In the genomic region with DNA sequence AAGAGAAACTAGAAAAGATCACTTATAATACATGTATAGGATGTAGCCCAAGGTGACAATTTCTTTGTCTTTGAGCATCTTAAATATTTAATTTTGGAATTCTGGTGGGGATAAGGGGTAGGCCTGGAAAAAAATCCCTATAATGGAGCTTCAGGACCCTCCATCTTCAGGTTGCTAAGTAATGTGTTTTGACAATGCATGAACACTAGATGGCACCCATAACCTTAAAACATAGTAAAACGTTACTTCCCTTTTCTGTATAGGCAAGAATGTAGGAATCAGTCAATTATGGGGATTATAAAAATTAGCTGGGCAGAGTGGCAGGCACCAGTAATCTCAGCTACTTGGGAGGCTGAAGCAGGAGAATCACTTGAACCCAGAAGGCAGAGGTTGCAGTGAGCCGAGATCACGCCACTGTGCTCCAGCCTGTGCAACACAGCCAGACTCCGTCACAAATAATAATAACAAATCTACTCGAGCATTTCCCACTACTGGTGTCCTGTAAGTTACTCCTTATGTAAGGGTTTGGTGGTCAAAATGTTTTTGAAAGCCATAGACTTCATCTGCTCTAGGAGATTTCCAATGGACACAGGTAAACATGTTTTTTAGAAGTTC, we compare ENCODE assay signal across 8 cellular contexts.
DNase-seq lines count a peak whose midpoint lies in the region; ATAC-seq, FAIRE-seq and TF ChIP-seq lines count a peak whose summit lies in the region.

No MANE protein-coding gene starts in this region.

- H3K9me3 ChIP-seq in heart right ventricle: no peaks in the 10 kb centered on the region
- no peaks in the 10 kb centered on the region for H3K9me3 ChIP-seq in adrenal gland (replicated peaks in 1 of 3)
- no peaks in the 10 kb centered on the region for H3K9me3 ChIP-seq in kidney (ENCODE audit: control insufficient read depth in 1 of 2, low read length in 2 of 2)
- no peaks in the 10 kb centered on the region for H3K9me3 ChIP-seq in upper lobe of left lung

- H3K27ac ChIP-seq in heart right ventricle (no peak overlapping the region), adrenal gland (no peak overlapping the region), kidney (ENCODE audit: low read depth in 2 of 2, low read length in 2 of 2) (no peak overlapping the region), upper lobe of left lung (no peak overlapping the region)

- TF ChIP-seq CTCF in heart right ventricle (IDR thresholded peaks at IDR 0.05) (peak in 7 of 9 donors; percentile 45 to 63 (median 58)), adrenal gland (IDR thresholded peaks at IDR 0.05) (peak; percentile 38 to 68 (median 62)), kidney (IDR thresholded peaks at IDR 0.05; ENCODE audit: borderline replicate concordance, extremely low read depth, insufficient read depth) (peak; percentile 50), upper lobe of left lung (IDR thresholded peaks at IDR 0.05) (peak in 4 of 6 experiments; percentile 27 to 51 (median 40))

- peak overlapping the region in 5 of 10 donors; percentile 8 to 35 (median 30) for H3K4me3 ChIP-seq in heart right ventricle
- peak overlapping the region in 1 of 4 donors; percentile 25 for H3K4me3 ChIP-seq in adrenal gland
- peak overlapping the region; percentile 43 to 60 for H3K4me3 ChIP-seq in kidney (ENCODE audit: low read length in 2 of 2)
- peak overlapping the region in 1 of 4 donors; percentile 13 for H3K4me3 ChIP-seq in upper lobe of left lung

- H3K9ac ChIP-seq in kidney (ENCODE audit: low read length in 2 of 2): peak overlapping the region in 1 of 2 donors; percentile 30

- no peak for TF ChIP-seq EP300 in upper lobe of left lung (IDR thresholded peaks at IDR 0.05)

- WGBS in heart right ventricle, 2 donors: 51 to 56% methylated on average over 5 of the region's 5 CpGs
- 41 to 49% (median 45%) methylated on average over 5 of the region's 5 CpGs for WGBS in adrenal gland, 4 donors
- WGBS in upper lobe of left lung, 2 donors: 51 to 64% methylated on average over 5 of the region's 5 CpGs

- intact Hi-C loops in heart right ventricle (cut with DNase I) (loop anchor here in 3 of 10 donors (10.0 kb wide), 3 partner anchors 593 to 923 kb away; a partner anchor contains a TSS), Right ventricle myocardium superior (cut with DNase I) (no loop called here), adrenal gland (cut with DNase I) (no loop called here), kidney (cut with DNase I) (no loop called here)

- no peaks in the 10 kb centered on the region for H3K4me1 ChIP-seq in heart right ventricle
- no peaks in the 10 kb centered on the region for H3K4me1 ChIP-seq in adrenal gland (replicated peaks in 1 of 2)
- no peaks in the 10 kb centered on the region for H3K4me1 ChIP-seq in kidney (ENCODE audit: control insufficient read depth in 1 of 2, insufficient read depth in 1 of 2, low read depth in 1 of 2, low read length in 2 of 2)
- no peaks in the 10 kb centered on the region for H3K4me1 ChIP-seq in upper lobe of left lung

- DNase-seq in heart right ventricle: no peak
- DNase-seq in Right ventricle myocardium superior: no peak
- DNase-seq in NCI-H1694 treated with DMSO at 0.1 percent for 48 hours (lab: John Stamatoyannopoulos, UW): peak; percentile 52
- DNase-seq in adrenal gland: no peak
- DNase-seq in kidney: no peak
- no peak for DNase-seq in upper lobe of left lung
- no peak for DNase-seq in activated CD4-positive, alpha-beta T cell treated with anti-CD3 and anti-CD28 coated beads for 4 hours

- H3K36me3 ChIP-seq in heart right ventricle (no peaks in the 10 kb centered on the region), adrenal gland (replicated peaks in 1 of 2) (no peaks in the 10 kb centered on the region), kidney (ENCODE audit: control insufficient read depth in 1 of 2, insufficient read depth in 2 of 2, low read length in 2 of 2) (no peaks in the 10 kb centered on the region), upper lobe of left lung (no peaks in the 10 kb centered on the region)

- FAIRE-seq in kidney (lab: Jason Lieb, UNC): peak; percentile 8

- H3K27me3 ChIP-seq in heart right ventricle (no peaks in the 10 kb centered on the region), adrenal gland (no peaks in the 10 kb centered on the region), upper lobe of left lung (no peaks in the 10 kb centered on the region)

- TF ChIP-seq POLR2A in adrenal gland (IDR thresholded peaks at IDR 0.05) (no peak), upper lobe of left lung (IDR thresholded peaks at IDR 0.05) (no peak)

- ATAC-seq in heart right ventricle (peak in 2 of 8 donors; percentile 30 to 54), Right ventricle myocardium superior (ENCODE audit: poor library complexity) (no peak), HG02678 (IDR thresholded peaks at IDR 0.05; ENCODE audit: unreplicated experiment) (peak; percentile 84), upper lobe of left lung (ENCODE audit: low FRiP score in 2 of 2) (peak in 1 of 2 donors; percentile 82)
